22 cellular contexts compared by ENCODE assay signal in genomic region chr7:125119559-125120115, GRCh38.
DNase-seq lines count a peak whose midpoint lies in the region; ATAC-seq, FAIRE-seq and TF ChIP-seq lines count a peak whose summit lies in the region.
"Had no signal": no experiment of that assay in that cellular context is flagged by ENCODE, and none has a peak within 500 bp of the region (broad histone marks: within the 10 kb centered on the region; RNA-seq: fewer than 3 reads in every experiment).

No MANE protein-coding gene starts in this region.

- TF ChIP-seq CTCF in SU-DHL-6 (IDR thresholded peaks at IDR 0.05; ENCODE audit: insufficient read depth, low read length, poor library complexity, severe bottlenecking) (no peak), hepatocyte (IDR thresholded peaks at IDR 0.05; ENCODE audit: poor library complexity) (no peak)

- no peak overlapping the region for H3K27ac Mint-ChIP-seq in stimulated activated memory B cell treated with anti-CD40 and anti-IgM and Interleukin-4, amounts not matched to agents 10 μg/mL and 1 μg/mL and 100 μg/mL, for 72 hours
- H3K27ac Mint-ChIP-seq: CD14-positive monocyte, IgD-negative memory B cell had no signal

- H3F3A ChIP-seq in SU-DHL-6 (ENCODE audit: insufficient read depth) = no peaks in the 10 kb centered on the region

- H3K4me3 ChIP-seq in SU-DHL-6 (ENCODE audit: insufficient read depth, low read length, poor library complexity, severe bottlenecking) (no peak overlapping the region), hepatocyte (no peak overlapping the region)

- H4K20me1 ChIP-seq in SU-DHL-6 (ENCODE audit: low read depth, low read length) = no peaks in the 10 kb centered on the region
- no peaks in the 10 kb centered on the region for H4K20me1 ChIP-seq in hepatocyte (ENCODE audit: insufficient read depth, poor library complexity, severe bottlenecking)

- H3K36me3 ChIP-seq in SU-DHL-6 (ENCODE audit: low read length) (no peaks in the 10 kb centered on the region), hepatocyte (replicated peaks; ENCODE audit: insufficient read depth, low read depth) (no peaks in the 10 kb centered on the region)

- no peaks in the 10 kb centered on the region for H3K9me2 ChIP-seq in SU-DHL-6 (replicated peaks; ENCODE audit: insufficient read depth, low read length)
- H3K9me2 ChIP-seq in hepatocyte (replicated peaks; ENCODE audit: insufficient read depth) = no peaks in the 10 kb centered on the region

- H3K9me3 Mint-ChIP-seq in stimulated activated memory B cell treated with anti-CD40 and anti-IgM and Interleukin-4, amounts not matched to agents 10 μg/mL and 1 μg/mL and 100 μg/mL, for 72 hours = peaks cover 2% of the 10 kb centered on the region

- no peaks in the 10 kb centered on the region for H3K27me3 Mint-ChIP-seq in stimulated activated memory B cell treated with anti-CD40 and anti-IgM and Interleukin-4, amounts not matched to agents 10 μg/mL and 1 μg/mL and 100 μg/mL, for 72 hours
- H3K27me3 Mint-ChIP-seq: IgD-negative memory B cell had no signal

- ATAC-seq in stimulated activated memory B cell treated with anti-CD40 and anti-IgM and Interleukin-4, amounts not matched to agents 10 μg/mL and 1 μg/mL and 100 μg/mL, for 72 hours = peak; percentile 34
- no peak for ATAC-seq in GM18498 (IDR thresholded peaks at IDR 0.05; ENCODE audit: unreplicated experiment)
- ATAC-seq: HCT116, PC-3 had no signal

- H3K9me3 ChIP-seq in SU-DHL-6 (ENCODE audit: insufficient read depth, low read length) = no peaks in the 10 kb centered on the region
- H3K9me3 ChIP-seq in hepatocyte (ENCODE audit: low read depth) = no peaks in the 10 kb centered on the region

- H2AFZ ChIP-seq in SU-DHL-6 (ENCODE audit: low read depth, low read length, severe bottlenecking) (peak overlapping the region; percentile 72), hepatocyte (no peak overlapping the region)

- peak overlapping the region; percentile 38 for H3K4me2 ChIP-seq in SU-DHL-6 (ENCODE audit: low read depth, low read length, poor library complexity, severe bottlenecking)
- no peak overlapping the region for H3K4me2 ChIP-seq in hepatocyte

- H3K27ac ChIP-seq in SU-DHL-6 (ENCODE audit: low read depth, low read length) (no peak overlapping the region), hepatocyte (no peak overlapping the region)
- H3K27ac ChIP-seq: 22Rv1, RWPE1 had no signal

- H3K4me3 Mint-ChIP-seq in stimulated activated memory B cell treated with anti-CD40 and anti-IgM and Interleukin-4, amounts not matched to agents 10 μg/mL and 1 μg/mL and 100 μg/mL, for 72 hours = no peak overlapping the region
- H3K4me3 Mint-ChIP-seq: CD14-positive monocyte, IgD-negative memory B cell had no signal

- FAIRE-seq in HTR-8/SVneo (lab: Jason Lieb, UNC) = no peak

- WGBS in hepatocyte (ENCODE audit: low lambda C conversion rate, missing lambda C conversion rate) = 59% methylated on average over 4 of the region's 4 CpGs

- H3K36me3 Mint-ChIP-seq in stimulated activated memory B cell treated with anti-CD40 and anti-IgM and Interleukin-4, amounts not matched to agents 10 μg/mL and 1 μg/mL and 100 μg/mL, for 72 hours = no peaks in the 10 kb centered on the region
- H3K36me3 Mint-ChIP-seq: CD14-positive monocyte, IgD-negative memory B cell had no signal

- H3K79me2 ChIP-seq in SU-DHL-6 (ENCODE audit: insufficient read depth, low read length) (no peaks in the 10 kb centered on the region), hepatocyte (no peaks in the 10 kb centered on the region)

- H3K4me1 ChIP-seq in hepatocyte (ENCODE audit: insufficient read depth) = no peaks in the 10 kb centered on the region

- peak; percentile 13 for DNase-seq in DMS53 (lab: John Stamatoyannopoulos, UW)
- DNase-seq in DMS53 treated with DMSO at 0.1 percent for 48 hours (lab: John Stamatoyannopoulos, UW; ENCODE audit: unreplicated experiment) = no peak
- peak; percentile 25 for DNase-seq in hepatocyte (ENCODE audit: low spot score)
- no peak for DNase-seq in NCI-H510A (lab: John Stamatoyannopoulos, UW)
- no peak for DNase-seq in HTR-8/SVneo (ENCODE audit: insufficient read length, low spot score)
- DNase-seq: GDM1, GOT3, Karpas-422, NCI-H1436 treated with DMSO at 0.1 percent for 48 hours, NCI-H2029 treated with DMSO at 0.1 percent for 48 hours, NCI-H446 treated with DMSO at 0.1 percent for 48 hours, NCI-H748 treated with DMSO at 0.1 percent for 48 hours, PC-3, SIG-M5 had no signal

- H3K27me3 ChIP-seq in SU-DHL-6 (ENCODE audit: low read length) (no peaks in the 10 kb centered on the region), hepatocyte (no peaks in the 10 kb centered on the region)

- no peak overlapping the region for H3K9ac ChIP-seq in SU-DHL-6 (ENCODE audit: low read length)

- no peaks in the 10 kb centered on the region for H3K4me1 Mint-ChIP-seq in stimulated activated memory B cell treated with anti-CD40 and anti-IgM and Interleukin-4, amounts not matched to agents 10 μg/mL and 1 μg/mL and 100 μg/mL, for 72 hours
- H3K4me1 Mint-ChIP-seq: CD14-positive monocyte, IgD-negative memory B cell had no signal

Comparison
In these comparisons a context has a peak if more than half of its experiments do, and no peak if none do; other contexts are left out.
1. DNase-seq: peak in DMS53 (single experiment) and hepatocyte (single experiment); none in DMS53 treated with DMSO at 0.1 percent for 48 hours (single experiment), NCI-H510A (single experiment) and HTR-8/SVneo (single experiment).